In genomic region chr22:24518228-24518627, GRCh38 we compare ENCODE assay signal across 14 cellular contexts. TPM values are rescaled to one million over a fixed set of nuclear protein-coding genes. Genes with fewer than 3 reads are reported as not detected.
"Had no signal": no experiment of that assay in that cellular context is flagged by ENCODE, and none has a peak within 500 bp of the region (broad histone marks: within the 10 kb centered on the region; RNA-seq: fewer than 3 reads in every experiment).

No MANE protein-coding gene starts in this region.

- DNase-seq: H9, HCEC 1CT, HFFc6, Karpas-422, KBM-7 had no signal

- H3K4me2 ChIP-seq: GM23338, KMS-11 had no signal

- ATAC-seq: GM23338, HepG2 had no signal

- H3K9ac ChIP-seq: KMS-11 had no signal

- H3K4me3 ChIP-seq: GM23338 had no signal

- H2AFZ ChIP-seq: GM23338 had no signal

- FAIRE-seq: H1, H54, HepG2 had no signal

- H3K27ac ChIP-seq: HL-60, KMS-11 had no signal

RNA-seq across cellular contexts. Expression of gene UPB1, which starts 23.1 kb away (rescaled TPM):
- total RNA-seq: GM23338, H1, H9, HT1080, LHCN-M2 had no signal
- polyA plus RNA-seq: IgD-negative memory B cell had no signal
